Comparison of ENCODE assay signal across 11 cellular contexts in genomic region chr13:41588899-41589298, GRCh38.
A peak's percentile ranks its signal among the peaks of the same experiment; 100 is the strongest.
DNase-seq lines count a peak whose midpoint lies in the region; ATAC-seq and TF ChIP-seq lines count a peak whose summit lies in the region.
"Had no signal": no experiment of that assay in that cellular context is flagged by ENCODE, and none has a peak within 500 bp of the region (broad histone marks: within the 10 kb centered on the region; RNA-seq: fewer than 3 reads in every experiment).

No MANE protein-coding gene starts in this region.

- no peak overlapping the region for H3K4me3 Mint-ChIP-seq in endothelial cell (ENCODE audit: unreplicated experiment)

- peak overlapping the region; percentile 71 for H3K27ac ChIP-seq in RWPE2 (ENCODE audit: poor library complexity, severe bottlenecking)

- H3K9me3 ChIP-seq in RWPE2 (ENCODE audit: severe bottlenecking): no peaks in the 10 kb centered on the region

- peak; percentile 9 for DNase-seq in NCI-H146 (lab: John Stamatoyannopoulos, UW)
- DNase-seq in NCI-H146 treated with DMSO at 0.1 percent for 48 hours (lab: John Stamatoyannopoulos, UW; ENCODE audit: unreplicated experiment): no peak
- DNase-seq in RWPE2 (ENCODE audit: low spot score): no peak
- peak; percentile 13 for DNase-seq in dermis blood vessel endothelial cell
- DNase-seq in stimulated activated CD4-positive, alpha-beta T cell treated with anti-CD3 and anti-CD28 coated beads, Interleukin-1b, Interleukin-23, amount 100 ng/mL, for 48 hours: peak; percentile 72
- DNase-seq in endothelial cell (ENCODE audit: low spot score): no peak
- DNase-seq: 8988T, activated gamma-delta T cell treated with Interleukin-2 at 50 U/mL for 16 hours, NCI-H1092 had no signal

- H3K36me3 ChIP-seq in RWPE2 (ENCODE audit: low read depth): peaks cover 4% of the 10 kb centered on the region; the same call in 1 of the 2 replicates

- no peak for TF ChIP-seq CTCF in RWPE2 (IDR thresholded peaks at IDR 0.05; ENCODE audit: poor library complexity, severe bottlenecking)
- no peak for TF ChIP-seq CTCF in endothelial cell (IDR thresholded peaks at IDR 0.05; ENCODE audit: unreplicated experiment)

- H3K9me3 Mint-ChIP-seq in endothelial cell (ENCODE audit: unreplicated experiment): no peaks in the 10 kb centered on the region

- no peaks in the 10 kb centered on the region for H3K27me3 ChIP-seq in RWPE2 (ENCODE audit: insufficient read depth, poor library complexity, severe bottlenecking)

- H3K36me3 Mint-ChIP-seq in endothelial cell (ENCODE audit: low read depth, unreplicated experiment): peaks cover 4% of the 10 kb centered on the region

- H3K27me3 Mint-ChIP-seq in endothelial cell (ENCODE audit: unreplicated experiment): no peaks in the 10 kb centered on the region

- H3K4me1 Mint-ChIP-seq in endothelial cell (ENCODE audit: unreplicated experiment): no peaks in the 10 kb centered on the region

- peak; percentile 82 for ATAC-seq in RWPE2 (ENCODE audit: low read depth)
- ATAC-seq in HG03159 (IDR thresholded peaks at IDR 0.05; ENCODE audit: unreplicated experiment): no peak
- no peak for ATAC-seq in GM21360 (IDR thresholded peaks at IDR 0.05; ENCODE audit: unreplicated experiment)

- peaks cover 34% of the 10 kb centered on the region for H3K4me1 ChIP-seq in RWPE2 (ENCODE audit: insufficient read depth, poor library complexity, severe bottlenecking)

- no peak overlapping the region for H3K27ac Mint-ChIP-seq in endothelial cell (ENCODE audit: unreplicated experiment)

- H3K4me3 ChIP-seq in RWPE2 (ENCODE audit: severe bottlenecking): no peak overlapping the region

Comparison
In these comparisons a context has a peak if more than half of its experiments do, and no peak if none do; other contexts are left out.
1. DNase-seq: peak in NCI-H146 (single experiment), dermis blood vessel endothelial cell (single experiment) and stimulated activated CD4-positive, alpha-beta T cell treated with anti-CD3 and anti-CD28 coated beads, Interleukin-1b, Interleukin-23, amount 100 ng/mL, for 48 hours (single experiment); none in NCI-H146 treated with DMSO at 0.1 percent for 48 hours (single experiment), RWPE2 (single experiment) and endothelial cell (single experiment).